ENCODE assay signal across 10 cellular contexts in genomic region chr4:114378306-114378903, GRCh38.
DNase-seq lines count a peak whose midpoint lies in the region; ATAC-seq, FAIRE-seq and TF ChIP-seq lines count a peak whose summit lies in the region.
"Had no signal": no experiment of that assay in that cellular context is flagged by ENCODE, and none has a peak within 500 bp of the region (broad histone marks: within the 10 kb centered on the region; RNA-seq: fewer than 3 reads in every experiment).

No MANE protein-coding gene starts in this region.

- 0 out of 3 replicates have a peak, but pooled peaks have one; percentile 26 for ATAC-seq in GM12878
- ATAC-seq in HG02642 (IDR thresholded peaks at IDR 0.05; ENCODE audit: poor library complexity, unreplicated experiment) = no peak
- no peak for ATAC-seq in HG02973 (IDR thresholded peaks at IDR 0.05; ENCODE audit: unreplicated experiment)
- no peak for ATAC-seq in HG03280 (IDR thresholded peaks at IDR 0.05; ENCODE audit: unreplicated experiment)

- TF ChIP-seq RAD21 in GM12878 (IDR thresholded peaks at IDR 0.05; ENCODE audit: insufficient read depth, low read depth, low read length) = peak; percentile 35; the same call in 1 of the 2 replicates

- FAIRE-seq in GM12878 (lab: Jason Lieb, UNC) = no peak

- in situ Hi-C loops in GM12878 (cut with MboI) = no loop called here
- in situ Hi-C loops in transverse colon (cut with MboI; ENCODE audit: low pct_ligation_motif_present in 1 of 4, low pct_unique_long_range_greater_than_20kb in 1 of 4, low sequenced_read_pairs in 3 of 4) = loop anchor here (25.0 kb wide), 4 partner anchors 284 to 991 kb away; no protein-coding TSS in a partner anchor

- WGBS in GM12878 (ENCODE audit: insufficient coverage, insufficient replicate concordance, low lambda C conversion rate, missing lambda C conversion rate) = 19% methylated on average over 4 of the region's 4 CpGs
- WGBS in transverse colon (ENCODE audit: low coverage in 1 of 2), 2 donors = 48 to 50% methylated on average over 4 of the region's 4 CpGs

- no peaks in the 10 kb centered on the region for H3K79me2 ChIP-seq in GM12878 (ENCODE audit: control insufficient read depth, insufficient read depth, low read length)

- DNase-seq in AG20443 (ENCODE audit: low spot score) (peak; percentile 57), HT-29 (ENCODE audit: low spot score) (peak; percentile 69), GM12878 (ENCODE audit: low read depth, low spot score) (no peak), kidney epithelial cell (ENCODE audit: low read depth) (no peak), transverse colon (no peak)
- DNase-seq: activated naive CD4-positive, alpha-beta T cell treated with anti-CD3 and anti-CD28 coated beads, Interleukin-2, amount 10 ng/mL, durations not matched to agents 7 days and 5 days had no signal

- CTCF ChIA-PET in GM12878 (lab: Yijun Ruan, JAX) = interaction anchor here (0.6 to 2.1 kb wide), 9 partner anchors 10 to 984 kb away, joined by 3 to 32 read pairs (median 5); no protein-coding TSS in a partner anchor

- POLR2A ChIA-PET in GM12878 (lab: Charles Lee) = interaction anchor here (0.5 kb wide), 1 partner anchor 701 kb away, joined by 5 read pairs; no protein-coding TSS in a partner anchor

- H3K27ac ChIP-seq in GM12878 (ENCODE audit: control insufficient read depth, insufficient read depth) (no peak overlapping the region), transverse colon (no peak overlapping the region)
- H3K27ac ChIP-seq: KMS-11 had no signal

- no TSS peak for BruUV-seq in GM12878 (replicated peaks; lab: Mats Ljungman, UMichigan)

- no peak overlapping the region for H3K4me3 ChIP-seq in GM12878
- H3K4me3 ChIP-seq in kidney epithelial cell (ENCODE audit: low read depth, low read length) = no peak overlapping the region
- H3K4me3 ChIP-seq in transverse colon = no peak overlapping the region

- peak in 1 of 3 experiments; percentile 45; a peak in 1 of 6 replicates for TF ChIP-seq CTCF in GM12878 (IDR thresholded peaks at IDR 0.05 in 2 of 3, conservative IDR thresholded peaks at IDR 0.05 in 1 of 3; ENCODE audit: control insufficient read depth in 2 of 3, extremely low read depth in 1 of 3, insufficient read depth in 1 of 3, low read depth in 3 of 3, low read length in 3 of 3)
- peak; percentile 61 for TF ChIP-seq CTCF in kidney epithelial cell (IDR thresholded peaks at IDR 0.05; ENCODE audit: insufficient read depth, low read length, poor library complexity, severe bottlenecking)
- peak in 1 of 5 experiments; percentile 18 for TF ChIP-seq CTCF in transverse colon (IDR thresholded peaks at IDR 0.05)

- intact Hi-C loops in GM12878 (cut with micrococcal nuclease; ENCODE audit: unreplicated experiment) = no loop called here
- intact Hi-C loops in transverse colon (cut with DNase I; ENCODE audit: low total_unique reads) = loop anchor here (5.0 kb wide), 1 partner anchor 986 kb away; no protein-coding TSS in a partner anchor

- H3K4me2 ChIP-seq in GM12878 (ENCODE audit: control insufficient read depth, insufficient read depth) = no peak overlapping the region
- H3K4me2 ChIP-seq: KMS-11 had no signal

- H3K4me1 ChIP-seq in GM12878 (ENCODE audit: control insufficient read depth, insufficient read depth, low read length) (no peaks in the 10 kb centered on the region), transverse colon (no peaks in the 10 kb centered on the region)

- H3K27me3 ChIP-seq in GM12878 (replicated peaks in 1 of 2; ENCODE audit: control insufficient read depth in 2 of 2, insufficient read depth in 2 of 2, low read length in 1 of 2) (no peaks in the 10 kb centered on the region), kidney epithelial cell (ENCODE audit: control insufficient read depth, insufficient read depth, low read length) (no peaks in the 10 kb centered on the region), transverse colon (no peaks in the 10 kb centered on the region)

- H3K9me3 ChIP-seq in GM12878 (replicated peaks; ENCODE audit: control insufficient read depth, insufficient read depth, low read length) = no peaks in the 10 kb centered on the region
- no peaks in the 10 kb centered on the region for H3K9me3 ChIP-seq in transverse colon

- SMC1A ChIA-PET in GM12878 (lab: Charles Lee; ENCODE audit: uncharacterized antibody, unreplicated experiment) = interaction anchor here (1.0 to 2.8 kb wide), 8 partner anchors 9 to 984 kb away, joined by 3 to 13 read pairs (median 4); no protein-coding TSS in a partner anchor

- H2AFZ ChIP-seq in GM12878 (ENCODE audit: control insufficient read depth, low read depth, low read length) = no peak overlapping the region

- H4K20me1 ChIP-seq in GM12878 (ENCODE audit: control insufficient read depth, insufficient read depth) = no peaks in the 10 kb centered on the region

- TF ChIP-seq EP300 in GM12878 (IDR thresholded peaks at IDR 0.05; ENCODE audit: borderline replicate concordance in 1 of 2, control insufficient read depth in 1 of 2, low read depth in 2 of 2, low read length in 2 of 2) = no peak
- no peak for TF ChIP-seq EP300 in transverse colon (IDR thresholded peaks at IDR 0.05; ENCODE audit: low read depth)

- RAD21 ChIA-PET in GM12878 (lab: Charles Lee; ENCODE audit: unreplicated experiment) = interaction anchor here (0.9 to 2.4 kb wide), 6 partner anchors 422 to 983 kb away, joined by 3 to 21 read pairs (median 4); no protein-coding TSS in a partner anchor

- no peak overlapping the region for H3K9ac ChIP-seq in GM12878 (ENCODE audit: control insufficient read depth, insufficient read depth, low read length)
- H3K9ac ChIP-seq: KMS-11 had no signal

- H3K36me3 ChIP-seq in GM12878 (ENCODE audit: control insufficient read depth in 2 of 2, insufficient read depth in 2 of 2, low read length in 1 of 2) (no peaks in the 10 kb centered on the region), kidney epithelial cell (ENCODE audit: control insufficient read depth, insufficient read depth, low read length) (no peaks in the 10 kb centered on the region), transverse colon (no peaks in the 10 kb centered on the region)

- TF ChIP-seq POLR2A in GM12878 (IDR thresholded peaks at IDR 0.05; ENCODE audit: low read depth, low read length) (no peak), transverse colon (IDR thresholded peaks at IDR 0.05) (no peak)

TF ChIP-seq in GM12878, 131 proteins besides CTCF, POLR2A, EP300 and RAD21:
- TF ChIP-seq SMC3 (IDR thresholded peaks at IDR 0.05; ENCODE audit: borderline replicate concordance, low read length) (peak; percentile 33; the same call in 1 of the 2 replicates), REST (IDR thresholded peaks at IDR 0.05; ENCODE audit: low read depth, low read length) (no peak), IRF3 (IDR thresholded peaks at IDR 0.05) (no peak)

Comparison
In these comparisons a context has a peak if more than half of its experiments do, and no peak if none do; other contexts are left out.
1. DNase-seq: peak in AG20443 (single experiment) and HT-29 (single experiment); none in GM12878 (single experiment), kidney epithelial cell (single experiment) and transverse colon (single experiment).